Comparison of ENCODE assay signal across 8 cellular contexts in genomic region chr17:3754458-3755334, GRCh38. TPM values are rescaled to one million over a fixed set of nuclear protein-coding genes. Genes with fewer than 3 reads are reported as not detected.
DNase-seq lines count a peak whose midpoint lies in the region; ATAC-seq, FAIRE-seq and TF ChIP-seq lines count a peak whose summit lies in the region.

No MANE protein-coding gene starts in this region.

- DNase-seq in H7 (peak; percentile 99), NT2/D1 (ENCODE audit: low read depth, low spot score) (peak; percentile 54), kidney (peak; percentile 95), OCI-LY7 (ENCODE audit: low spot score) (no peak)
- DNase-seq in activated naive CD4-positive, alpha-beta T cell treated with anti-CD3 and anti-CD28 coated beads, Interleukin-2, amount 50 U/mL, for 72 hours (ENCODE audit: low spot score in 2 of 2), result peak in 1 of 2 donors; percentile 67
- DNase-seq in stimulated activated CD4-positive, alpha-beta T cell treated with anti-CD3 and anti-CD28 coated beads, TNF-alpha, amount 100 ng/mL, for 24 hours (ENCODE audit: low read depth in 3 of 3), result peak; percentile 38 to 58 (median 44)

- H3K79me2 ChIP-seq in OCI-LY7 (ENCODE audit: insufficient read depth, low read depth, low read length), result no peaks in the 10 kb centered on the region

- POLR2A ChIA-PET in OCI-LY7 (lab: Charles Lee), result no interaction called here

- H3K27ac Mint-ChIP-seq in activated naive CD4-positive, alpha-beta T cell treated with anti-CD3 and anti-CD28 coated beads, Interleukin-2, amount 50 U/mL, for 72 hours, result no peak overlapping the region

- H3K9ac ChIP-seq in NT2/D1 (ENCODE audit: insufficient read length, low read depth) (peak overlapping the region; percentile 61), kidney (ENCODE audit: low read length in 2 of 2) (peak overlapping the region in 1 of 2 donors; percentile 51)

- H3K36me3 ChIP-seq in H7 (replicated peaks; ENCODE audit: control insufficient read depth, insufficient read depth, low read length) (no peaks in the 10 kb centered on the region), NT2/D1 (ENCODE audit: insufficient read depth, insufficient read length, low read length) (no peaks in the 10 kb centered on the region), kidney (ENCODE audit: control insufficient read depth in 1 of 2, insufficient read depth in 2 of 2, low read length in 2 of 2) (no peaks in the 10 kb centered on the region), OCI-LY7 (ENCODE audit: insufficient read depth, low read length) (no peaks in the 10 kb centered on the region)

- intact Hi-C loops in kidney (cut with DNase I), result no loop called here
- intact Hi-C loops in OCI-LY7 (cut with micrococcal nuclease; ENCODE audit: unreplicated experiment), result no loop called here

- H3K9me2 ChIP-seq in OCI-LY7 (ENCODE audit: insufficient read depth, low read length), result no peaks in the 10 kb centered on the region

- H3K4me2 ChIP-seq in OCI-LY7 (ENCODE audit: low read length), result no peak overlapping the region

- no TSS peak for BruUV-seq in OCI-LY7 (replicated peaks; lab: Mats Ljungman, UMichigan)

- H3K9me3 ChIP-seq in NT2/D1 (ENCODE audit: insufficient read depth, low read length) (peaks cover 6% of the 10 kb centered on the region; the same call in 1 of the 2 replicates), kidney (ENCODE audit: control insufficient read depth in 1 of 2, low read length in 2 of 2) (peaks cover 0 to 4% of the 10 kb centered on the region in 2 donors), OCI-LY7 (ENCODE audit: low read length) (no peaks in the 10 kb centered on the region)

- ATAC-seq in activated naive CD4-positive, alpha-beta T cell treated with anti-CD3 and anti-CD28 coated beads, Interleukin-2, amount 50 U/mL, for 72 hours, result peak; percentile 74 to 86
- ATAC-seq in GM21576 (IDR thresholded peaks at IDR 0.05; ENCODE audit: unreplicated experiment), result no peak
- ATAC-seq in GM21619 (IDR thresholded peaks at IDR 0.05; ENCODE audit: unreplicated experiment), result no peak

- H3K27ac ChIP-seq in kidney (ENCODE audit: low read depth in 2 of 2, low read length in 2 of 2) (no peak overlapping the region), OCI-LY7 (ENCODE audit: low read depth, low read length, poor library complexity, severe bottlenecking) (no peak overlapping the region)

- no peak overlapping the region for H2AFZ ChIP-seq in OCI-LY7 (ENCODE audit: low read length)

- H3K4me3 ChIP-seq in H7 (ENCODE audit: insufficient read depth, low read depth, low read length), result peak overlapping the region; percentile 58
- H3K4me3 ChIP-seq in NT2/D1 (ENCODE audit: insufficient read length, low read depth), result peak overlapping the region; percentile 39
- peak overlapping the region in 1 of 2 donors; percentile 59 for H3K4me3 ChIP-seq in kidney (ENCODE audit: low read length in 2 of 2)
- H3K4me3 ChIP-seq in OCI-LY7 (ENCODE audit: low read depth, low read length, poor library complexity, severe bottlenecking), result no peak overlapping the region

- TF ChIP-seq CTCF in kidney (IDR thresholded peaks at IDR 0.05; ENCODE audit: borderline replicate concordance, extremely low read depth, insufficient read depth) (no peak), OCI-LY7 (conservative IDR thresholded peaks at IDR 0.05; ENCODE audit: low read length) (no peak)

- FAIRE-seq in kidney (lab: Jason Lieb, UNC), result no peak

- H3K27me3 ChIP-seq in H7 (ENCODE audit: control insufficient read depth, insufficient read depth, low read length) (no peaks in the 10 kb centered on the region), NT2/D1 (ENCODE audit: insufficient read depth, insufficient read length) (no peaks in the 10 kb centered on the region)

- H4K20me1 ChIP-seq in OCI-LY7 (ENCODE audit: insufficient read depth, low read length), result no peaks in the 10 kb centered on the region

- H3K36me3 Mint-ChIP-seq in activated naive CD4-positive, alpha-beta T cell treated with anti-CD3 and anti-CD28 coated beads, Interleukin-2, amount 50 U/mL, for 72 hours, result peaks cover 2 to 7% of the 10 kb centered on the region in 2 donors

- H3K4me1 ChIP-seq in NT2/D1 (ENCODE audit: insufficient read depth, insufficient read length) (no peaks in the 10 kb centered on the region), kidney (ENCODE audit: control insufficient read depth in 1 of 2, insufficient read depth in 1 of 2, low read depth in 1 of 2, low read length in 2 of 2) (no peaks in the 10 kb centered on the region), OCI-LY7 (ENCODE audit: insufficient read depth, low read length, poor library complexity, severe bottlenecking) (no peaks in the 10 kb centered on the region)

- CTCF ChIA-PET in OCI-LY7 (lab: Charles Lee; ENCODE audit: unreplicated experiment), result no interaction called here

- peaks cover 0 to 3% of the 10 kb centered on the region in 2 donors for H3K9me3 Mint-ChIP-seq in activated naive CD4-positive, alpha-beta T cell treated with anti-CD3 and anti-CD28 coated beads, Interleukin-2, amount 50 U/mL, for 72 hours

RNA-seq across cellular contexts. Expression of gene HASPIN, which starts 31.0 kb away (rescaled TPM):
- total RNA-seq in H7 (2014; rRNA removed; shearing (Covaris generic)), result 34.2 and 39.1 TPM in 2 replicates
- total RNA-seq in activated naive CD4-positive, alpha-beta T cell treated with anti-CD3 and anti-CD28 coated beads, Interleukin-2, amount 50 U/mL, for 72 hours, result 10 to 100 TPM; 24.0 to 26.6 TPM
- 0.38 TPM for total RNA-seq in kidney
- polyA plus RNA-seq in kidney (ENCODE audit: insufficient read depth, low read depth, low replicate concordance), result not detected
- total RNA-seq in OCI-LY7 (2014; rRNA removed; shearing (Covaris generic)), result 60.8 and 88.6 TPM in 2 replicates
- 66.2 and 71.3 TPM in 2 replicates for total RNA-seq in OCI-LY7 (2022)

RNA-seq across cellular contexts. Expression of gene ITGAE, which starts 46.3 kb away (rescaled TPM):
- 28.8 and 34.7 TPM in 2 replicates for total RNA-seq in H7 (2014; rRNA removed; shearing (Covaris generic))
- total RNA-seq in activated naive CD4-positive, alpha-beta T cell treated with anti-CD3 and anti-CD28 coated beads, Interleukin-2, amount 50 U/mL, for 72 hours, result 10 to 100 TPM; 36.7 to 48.0 TPM
- 16.5 TPM for total RNA-seq in kidney
- 46.3 TPM for polyA plus RNA-seq in kidney (ENCODE audit: insufficient read depth, low read depth, low replicate concordance)
- total RNA-seq in OCI-LY7 (2014; rRNA removed; shearing (Covaris generic)), result 57.3 and 61.2 TPM in 2 replicates
- 51.2 and 52.2 TPM in 2 replicates for total RNA-seq in OCI-LY7 (2022)

RNA-seq across cellular contexts. Expression of gene P2RX5, which starts 58.7 kb away (rescaled TPM):
- total RNA-seq in H7 (2014; rRNA removed; shearing (Covaris generic)), result 2.3 and 2.7 TPM in 2 replicates
- 100 to 1,000 TPM in 1 of 2 donors, 10 to 100 TPM in 1; 82.9 to 120 TPM for total RNA-seq in activated naive CD4-positive, alpha-beta T cell treated with anti-CD3 and anti-CD28 coated beads, Interleukin-2, amount 50 U/mL, for 72 hours
- total RNA-seq in kidney (8.4 TPM), OCI-LY7 (2022) (173 and 195 TPM in 2 replicates)
- not detected for polyA plus RNA-seq in kidney (ENCODE audit: insufficient read depth, low read depth, low replicate concordance)
- 143 and 150 TPM in 2 replicates for total RNA-seq in OCI-LY7 (2014; rRNA removed; shearing (Covaris generic))

Comparison
In these comparisons a context has a peak if more than half of its experiments do, and no peak if none do; other contexts are left out.
1. ATAC-seq: peak in activated naive CD4-positive, alpha-beta T cell treated with anti-CD3 and anti-CD28 coated beads, Interleukin-2, amount 50 U/mL, for 72 hours (2 of 2); none in GM21576 (single experiment) and GM21619 (single experiment).
2. RNA of gene HASPIN, which starts 31.0 kb away (total RNA-seq): 60.8 to 88.6 TPM in OCI-LY7, 34.2 to 39.1 TPM in H7 and 24.0 to 26.6 TPM in activated naive CD4-positive, alpha-beta T cell treated with anti-CD3 and anti-CD28 coated beads, Interleukin-2, amount 50 U/mL, for 72 hours; 0.38 TPM in kidney (single experiment); every median in the first group is over 10 times any median in the second.